ENCODE assay signal across 1 cellular context in genomic region chr1:29181413-29182225, GRCh38.
TF ChIP-seq lines count a peak whose summit lies in the region.

Gene SRSF4, minus strand, starts transcription at chr1:29181900. Its CDS starts 148 bp downstream, at chr1:29181752.

TF ChIP-seq in WTC11, 78 proteins besides CTCF, POLR2A, EP300 and RAD21 (continued from another document):
- no peak for TF ChIP-seq ATF6 (CRISPR knock-in tag; IDR thresholded peaks at IDR 0.05)
- no peak; the same call in 1 of the 2 replicates for TF ChIP-seq EMX1 (CRISPR knock-in tag; IDR thresholded peaks at IDR 0.05)
- peak; percentile 52; the same call in 1 of the 2 replicates for TF ChIP-seq ESRRA (CRISPR knock-in tag; IDR thresholded peaks at IDR 0.05; ENCODE audit: borderline replicate concordance)
- TF ChIP-seq KAT7 (CRISPR knock-in tag; IDR thresholded peaks at IDR 0.05; ENCODE audit: borderline replicate concordance): peak; percentile 75
- no peak; the same call in 1 of the 2 replicates for TF ChIP-seq NFE2L1 (CRISPR knock-in tag; IDR thresholded peaks at IDR 0.05)
- peak; percentile 5; the same call in 1 of the 2 replicates for TF ChIP-seq MYBL2 (CRISPR knock-in tag; IDR thresholded peaks at IDR 0.05)
- TF ChIP-seq ZNF232 (CRISPR knock-in tag; IDR thresholded peaks at IDR 0.05): peak; percentile 83; the same call in 1 of the 2 replicates
- TF ChIP-seq ZNF671 (CRISPR knock-in tag; IDR thresholded peaks at IDR 0.05): no peak
- TF ChIP-seq STAT6 (CRISPR knock-in tag; conservative IDR thresholded peaks at IDR 0.05; ENCODE audit: low read depth): no peak
- TF ChIP-seq NR3C1 (CRISPR knock-in tag; conservative IDR thresholded peaks at IDR 0.05; ENCODE audit: low read depth): no peak
- TF ChIP-seq ZBTB43 (CRISPR knock-in tag; IDR thresholded peaks at IDR 0.05): no peak; the same call in none of the 2 replicates
- peak; percentile 83 for TF ChIP-seq JUN (CRISPR knock-in tag; IDR thresholded peaks at IDR 0.05)
- TF ChIP-seq ZNF532 (CRISPR knock-in tag; IDR thresholded peaks at IDR 0.05; ENCODE audit: borderline replicate concordance): 0 out of 2 replicates have a peak, but pooled peaks have one; percentile 16
- peak; percentile 42 for TF ChIP-seq GABPB1 (CRISPR knock-in tag; IDR thresholded peaks at IDR 0.05)
- TF ChIP-seq ZNF281 (CRISPR knock-in tag; IDR thresholded peaks at IDR 0.05): 0 out of 2 replicates have a peak, but pooled peaks have one; percentile 56
- TF ChIP-seq RORB (CRISPR knock-in tag; IDR thresholded peaks at IDR 0.05): no peak
- TF ChIP-seq NR1H2 (CRISPR knock-in tag; IDR thresholded peaks at IDR 0.05): no peak
- TF ChIP-seq GTF2I (CRISPR knock-in tag; conservative IDR thresholded peaks at IDR 0.05): no peak
- TF ChIP-seq USF2 (CRISPR knock-in tag; IDR thresholded peaks at IDR 0.05): no peak
- peak; percentile 79 for TF ChIP-seq NR2C2 (CRISPR knock-in tag; IDR thresholded peaks at IDR 0.05)
- TF ChIP-seq CREM (CRISPR knock-in tag; IDR thresholded peaks at IDR 0.05): peak; percentile 50; the same call in 1 of the 2 replicates
- TF ChIP-seq ARID4B (CRISPR knock-in tag; IDR thresholded peaks at IDR 0.05; ENCODE audit: borderline replicate concordance): peak; percentile 36
- TF ChIP-seq MLX (CRISPR knock-in tag; IDR thresholded peaks at IDR 0.05): 0 out of 2 replicates have a peak, but pooled peaks have one; percentile 79
- TF ChIP-seq TEAD4 (CRISPR knock-in tag; IDR thresholded peaks at IDR 0.05): 0 out of 2 replicates have a peak, but pooled peaks have one; percentile 28
- no peak; the same call in 1 of the 2 replicates for TF ChIP-seq CBFB (CRISPR knock-in tag; IDR thresholded peaks at IDR 0.05; ENCODE audit: low read depth)
- TF ChIP-seq TCF7 (CRISPR knock-in tag; IDR thresholded peaks at IDR 0.05; ENCODE audit: low read depth): no peak; the same call in 1 of the 2 replicates
- TF ChIP-seq SMAD3 (CRISPR knock-in tag; IDR thresholded peaks at IDR 0.05; ENCODE audit: borderline replicate concordance): no peak
- TF ChIP-seq ZNF219 (CRISPR knock-in tag; IDR thresholded peaks at IDR 0.05; ENCODE audit: borderline replicate concordance): no peak
- no peak for TF ChIP-seq ERG (CRISPR knock-in tag; IDR thresholded peaks at IDR 0.05)
- TF ChIP-seq ATF1 (CRISPR knock-in tag; IDR thresholded peaks at IDR 0.05): 0 out of 2 replicates have a peak, but pooled peaks have one; percentile 54
